19 cellular contexts compared by ENCODE assay signal in genomic region chr2:26464390-26465265, GRCh38. TPM values are rescaled to one million over a fixed set of nuclear protein-coding genes. Genes with fewer than 3 reads are reported as not detected.
"Had no signal": no experiment of that assay in that cellular context is flagged by ENCODE, and none has a peak within 500 bp of the region (broad histone marks: within the 10 kb centered on the region; RNA-seq: fewer than 3 reads in every experiment).

No MANE protein-coding gene starts in this region.

- H3K27ac Mint-ChIP-seq: activated CD4-positive, alpha-beta T cell treated with anti-CD3 and anti-CD28 coated beads, Interleukin-2, amount 10 ng/mL, durations not matched to agents 24 days and 14 days; activated CD8-positive, alpha-beta T cell treated with anti-CD3 and anti-CD28 coated beads, Interleukin-2, amount 10 ng/mL, durations not matched to agents 7 days and 5 days; effector memory CD8-positive, alpha-beta T cell; naive B cell; T-helper 17 cell had no signal

- DNase-seq: activated CD4-positive, alpha-beta T cell treated with anti-CD3 and anti-CD28 coated beads, Interleukin-2, amount 10 ng/mL, durations not matched to agents 24 days and 14 days; activated CD8-positive, alpha-beta memory T cell treated with anti-CD3 and anti-CD28 coated beads, Interleukin-2, amount 50 U/mL, for 4 hours; activated CD8-positive, alpha-beta T cell treated with anti-CD3 and anti-CD28 coated beads, Interleukin-2, amount 10 ng/mL, durations not matched to agents 7 days and 5 days; activated T-cell treated with anti-CD3 and anti-CD28 coated beads, Interleukin-2, amount 50 U/mL, for 48 hours; dermis blood vessel endothelial cell; effector memory CD8-positive, alpha-beta T cell; mammary epithelial cell; naive B cell; retina; small intestine; stimulated activated naive CD8-positive, alpha-beta T cell treated with anti-CD3 and anti-CD28 coated beads, Interleukin-15, Interleukin-2, amounts not matched to agents 100 U/mL and 50 U/mL, for 24 hours; T-helper 17 cell; transverse colon had no signal

- H3K9ac ChIP-seq: parathyroid adenoma had no signal

- FAIRE-seq: islet of Langerhans, small intestine had no signal

- H3K4me3 Mint-ChIP-seq: activated CD4-positive, alpha-beta T cell treated with anti-CD3 and anti-CD28 coated beads, Interleukin-2, amount 10 ng/mL, durations not matched to agents 24 days and 14 days; activated CD8-positive, alpha-beta T cell treated with anti-CD3 and anti-CD28 coated beads, Interleukin-2, amount 10 ng/mL, durations not matched to agents 7 days and 5 days; effector memory CD8-positive, alpha-beta T cell; naive B cell; T-helper 17 cell had no signal

- H3K27ac ChIP-seq: ascending aorta, breast epithelium, epithelial cell of prostate, gastroesophageal sphincter, parathyroid adenoma, transverse colon had no signal

- H3K79me2 ChIP-seq: parathyroid adenoma had no signal

- H3K9me3 ChIP-seq: transverse colon had no signal

- H3K36me3 ChIP-seq: ascending aorta, breast epithelium, gastroesophageal sphincter, transverse colon had no signal

- H2AFZ ChIP-seq: parathyroid adenoma had no signal

- H3K4me1 ChIP-seq: ascending aorta, breast epithelium, gastroesophageal sphincter, parathyroid adenoma, transverse colon had no signal

- H3K27me3 Mint-ChIP-seq: activated CD4-positive, alpha-beta T cell treated with anti-CD3 and anti-CD28 coated beads, Interleukin-2, amount 10 ng/mL, durations not matched to agents 24 days and 14 days; effector memory CD8-positive, alpha-beta T cell had no signal

- H3K4me3 ChIP-seq: ascending aorta, breast epithelium, gastroesophageal sphincter, transverse colon had no signal

- H3K9me3 Mint-ChIP-seq: activated CD4-positive, alpha-beta T cell treated with anti-CD3 and anti-CD28 coated beads, Interleukin-2, amount 10 ng/mL, durations not matched to agents 24 days and 14 days had no signal

- H3K4me1 Mint-ChIP-seq: activated CD4-positive, alpha-beta T cell treated with anti-CD3 and anti-CD28 coated beads, Interleukin-2, amount 10 ng/mL, durations not matched to agents 24 days and 14 days; naive B cell had no signal

- H3K27me3 ChIP-seq: ascending aorta, breast epithelium, gastroesophageal sphincter, transverse colon had no signal

RNA-seq across cellular contexts. Expression of gene OTOF, which starts 13.3 kb away (rescaled TPM):
- total RNA-seq: ascending aorta, mammary epithelial cell had no signal
- polyA plus RNA-seq: mammary epithelial cell had no signal
